15 cellular contexts compared by ENCODE assay signal in the genomic region with DNA sequence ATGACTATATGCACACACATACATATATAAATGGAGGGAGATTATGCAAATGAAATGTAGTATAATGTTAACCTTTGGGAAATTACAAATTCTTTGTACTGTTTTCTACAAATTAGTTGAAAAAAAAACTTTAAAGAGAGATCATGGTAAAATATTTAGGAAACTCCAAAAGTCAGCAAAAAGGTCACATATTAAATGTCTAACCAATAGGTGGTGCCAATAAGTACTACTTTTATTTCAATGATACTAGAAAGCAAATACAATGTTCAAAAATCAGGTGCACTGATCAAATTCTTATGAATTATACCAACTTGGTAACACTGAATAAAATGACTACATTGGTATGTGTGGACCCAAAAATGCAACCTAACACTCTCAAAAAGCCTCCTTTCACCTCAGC.
DNase-seq lines count a peak whose midpoint lies in the region; ATAC-seq and TF ChIP-seq lines count a peak whose summit lies in the region.
"Had no signal": no experiment of that assay in that cellular context is flagged by ENCODE, and none has a peak within 500 bp of the region (broad histone marks: within the 10 kb centered on the region; RNA-seq: fewer than 3 reads in every experiment).

No MANE protein-coding gene starts in this region.

- H3K36me3 Mint-ChIP-seq in nephron progenitor cell (ENCODE audit: low read depth) (peaks cover 28% of the 10 kb centered on the region), T-cell (no peaks in the 10 kb centered on the region), Calu3 (ENCODE audit: insufficient read depth, unreplicated experiment) (no peaks in the 10 kb centered on the region)

- H3K27ac ChIP-seq in DND-41 (ENCODE audit: low read length) (no peak overlapping the region), RWPE2 (ENCODE audit: poor library complexity, severe bottlenecking) (no peak overlapping the region)
- H3K27ac ChIP-seq: BLaER1 treated with 17β-estradiol and CSF1 and Interleukin-3, amounts not matched to agents 10 nM and 100 nM had no signal

- peak overlapping the region; percentile 40 for H3K27ac Mint-ChIP-seq in nephron progenitor cell
- no peak overlapping the region for H3K27ac Mint-ChIP-seq in T-cell
- H3K27ac Mint-ChIP-seq in Calu3 (ENCODE audit: unreplicated experiment): no peak overlapping the region

- H3K27me3 Mint-ChIP-seq in nephron progenitor cell (ENCODE audit: low read depth, poor library complexity): no peaks in the 10 kb centered on the region
- H3K27me3 Mint-ChIP-seq in T-cell: peaks cover 0 to 1% of the 10 kb centered on the region in 2 donors
- H3K27me3 Mint-ChIP-seq in Calu3 (ENCODE audit: unreplicated experiment): no peaks in the 10 kb centered on the region

- H3K9me3 Mint-ChIP-seq in nephron progenitor cell (no peaks in the 10 kb centered on the region), T-cell (peaks cover 0 to 2% (median 0%) of the 10 kb centered on the region in 3 donors), Calu3 (ENCODE audit: low read depth, unreplicated experiment) (no peaks in the 10 kb centered on the region)

- H4K20me1 ChIP-seq in DND-41 (ENCODE audit: insufficient read depth, low read length): no peaks in the 10 kb centered on the region

- no peaks in the 10 kb centered on the region for H3K79me2 ChIP-seq in DND-41 (ENCODE audit: insufficient read depth, low read length)

- no peak overlapping the region for H3K4me3 ChIP-seq in DND-41 (ENCODE audit: low read depth in 1 of 2, low read length in 2 of 2)
- H3K4me3 ChIP-seq in LNCaP clone FGC (ENCODE audit: low read depth, low read length): no peak overlapping the region
- no peak overlapping the region for H3K4me3 ChIP-seq in RWPE2 (ENCODE audit: severe bottlenecking)
- H3K4me3 ChIP-seq: BLaER1 treated with 17β-estradiol and CSF1 and Interleukin-3, amounts not matched to agents 10 nM and 100 nM had no signal

- H2AFZ ChIP-seq in DND-41 (ENCODE audit: low read depth, low read length): no peak overlapping the region

- no peaks in the 10 kb centered on the region for H3K4me1 ChIP-seq in DND-41 (ENCODE audit: insufficient read depth, low read length)
- H3K4me1 ChIP-seq in RWPE2 (ENCODE audit: insufficient read depth, poor library complexity, severe bottlenecking): no peaks in the 10 kb centered on the region

- peak; percentile 9 for TF ChIP-seq CTCF in DND-41 (IDR thresholded peaks at IDR 0.05; ENCODE audit: borderline replicate concordance, extremely low read depth, low read length, poor library complexity, severe bottlenecking)
- TF ChIP-seq CTCF in LNCaP clone FGC (IDR thresholded peaks at IDR 0.05; ENCODE audit: control insufficient read depth, extremely low read depth, insufficient read depth): peak; percentile 11; the same call in 1 of the 2 replicates
- TF ChIP-seq CTCF in RWPE2 (IDR thresholded peaks at IDR 0.05; ENCODE audit: poor library complexity, severe bottlenecking): peak; percentile 37
- TF ChIP-seq CTCF in nephron progenitor cell (IDR thresholded peaks at IDR 0.05): no peak
- no peak for TF ChIP-seq CTCF in Calu3 (IDR thresholded peaks at IDR 0.05; ENCODE audit: unreplicated experiment)

- BruUV-seq in Calu3 (replicated peaks; lab: Mats Ljungman, UMichigan): no TSS peak

- H3K36me3 ChIP-seq in DND-41 (ENCODE audit: insufficient read depth, low read length) (no peaks in the 10 kb centered on the region), RWPE2 (ENCODE audit: low read depth) (no peaks in the 10 kb centered on the region)

- no peak overlapping the region for H3K4me2 ChIP-seq in DND-41 (ENCODE audit: insufficient read depth, low read length)
- H3K4me2 ChIP-seq: BLaER1 treated with 17β-estradiol and CSF1 and Interleukin-3, amounts not matched to agents 10 nM and 100 nM had no signal

- H3K9me3 ChIP-seq in DND-41 (ENCODE audit: insufficient read depth, low read length, severe bottlenecking) (no peaks in the 10 kb centered on the region), RWPE2 (ENCODE audit: severe bottlenecking) (no peaks in the 10 kb centered on the region)
- H3K9me3 ChIP-seq: BLaER1 treated with 17β-estradiol and CSF1 and Interleukin-3, amounts not matched to agents 10 nM and 100 nM had no signal

- H3K27me3 ChIP-seq in DND-41 (ENCODE audit: insufficient read depth, low read length, poor library complexity) (no peaks in the 10 kb centered on the region), RWPE2 (ENCODE audit: insufficient read depth, poor library complexity, severe bottlenecking) (no peaks in the 10 kb centered on the region)
- H3K27me3 ChIP-seq: BLaER1 treated with 17β-estradiol and CSF1 and Interleukin-3, amounts not matched to agents 10 nM and 100 nM had no signal

- ATAC-seq in DND-41 (ENCODE audit: insufficient read depth, low read depth) (no peak), RWPE2 (ENCODE audit: low read depth) (no peak), T-cell (replicated peaks in 1 of 4) (no peak), GM21390 (IDR thresholded peaks at IDR 0.05; ENCODE audit: unreplicated experiment) (no peak)
- ATAC-seq: Right ventricle myocardium inferior had no signal

- CTCF ChIA-PET in T-cell (lab: Charles Lee) (no interaction called here), Calu3 (lab: Charles Lee) (no interaction called here)

- H3K4me1 Mint-ChIP-seq in nephron progenitor cell: peaks cover 9% of the 10 kb centered on the region
- H3K4me1 Mint-ChIP-seq in T-cell: no peaks in the 10 kb centered on the region
- peaks cover 14% of the 10 kb centered on the region for H3K4me1 Mint-ChIP-seq in Calu3 (ENCODE audit: low read depth, unreplicated experiment)

- H3K9ac ChIP-seq in DND-41 (ENCODE audit: low read depth, low read length): no peak overlapping the region
- H3K9ac ChIP-seq: BLaER1 treated with 17β-estradiol and CSF1 and Interleukin-3, amounts not matched to agents 10 nM and 100 nM had no signal

- DNase-seq in DND-41 (no peak), LNCaP clone FGC (ENCODE audit: low read depth) (no peak), RWPE2 (ENCODE audit: low spot score) (no peak), nephron progenitor cell (no peak), T-cell (no peak), superior temporal gyrus (ENCODE audit: extremely low spot score) (no peak), Calu3 (no peak)
- DNase-seq: Kasumi-1, NCI-H1436, NCI-H2029 treated with DMSO at 0.1 percent for 48 hours, NCI-H524, OCI-M1 had no signal

- H3K4me3 Mint-ChIP-seq in nephron progenitor cell: no peak overlapping the region
- H3K4me3 Mint-ChIP-seq in T-cell: no peak overlapping the region
- H3K4me3 Mint-ChIP-seq in Calu3 (ENCODE audit: low read depth, unreplicated experiment): no peak overlapping the region

- POLR2A ChIA-PET in T-cell (lab: Charles Lee): no interaction called here

- intact Hi-C loops in Calu3 (cut with micrococcal nuclease; ENCODE audit: unreplicated experiment): loop anchor here (10.0 kb wide), 1 partner anchor 486 kb away; no protein-coding TSS in a partner anchor

Comparison
In these comparisons a context has a peak if more than half of its experiments do, and no peak if none do; other contexts are left out.
1. CTCF ChIP-seq: peak in DND-41 (single experiment), LNCaP clone FGC (single experiment) and RWPE2 (single experiment); none in nephron progenitor cell (single experiment) and Calu3 (single experiment).